ENCODE assay signal across 33 cellular contexts in the genomic region with DNA sequence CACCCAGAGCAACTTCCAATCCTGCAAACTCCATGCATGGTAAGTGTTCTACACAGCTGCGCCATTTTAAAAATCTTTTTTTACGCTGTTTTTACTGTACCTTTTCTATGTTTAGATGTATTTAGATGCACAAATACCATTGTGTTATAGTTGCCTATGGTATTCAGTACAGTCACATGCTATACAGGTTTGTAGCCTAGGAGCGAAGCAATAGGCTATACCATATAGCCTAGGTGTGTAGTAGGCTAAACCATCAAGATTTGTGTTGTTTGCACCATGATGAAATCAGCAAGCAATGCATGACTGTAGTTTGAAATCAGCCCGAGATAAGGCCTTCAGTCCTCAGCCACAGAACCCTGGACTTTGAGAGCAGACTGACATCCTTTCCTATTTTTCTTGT.
"Had no signal": no experiment of that assay in that cellular context is flagged by ENCODE, and none has a peak within 500 bp of the region (broad histone marks: within the 10 kb centered on the region; RNA-seq: fewer than 3 reads in every experiment).

No MANE protein-coding gene starts in this region.

- H3K4me3 ChIP-seq: adrenal gland, Peyer's patch, SJSA1 had no signal

- H3K9me3 Mint-ChIP-seq: activated CD4-positive, alpha-beta memory T cell treated with anti-CD3 and anti-CD28 coated beads for 36 hours; activated naive CD4-positive, alpha-beta T cell treated with anti-CD3 and anti-CD28 coated beads for 36 hours; activated naive CD4-positive, alpha-beta T cell treated with anti-CD3 and anti-CD28 coated beads, Interleukin-2, amount 50 U/mL, for 72 hours; activated T-cell treated with anti-CD3 and anti-CD28 coated beads, Interleukin-2, amount 50 U/mL, for 4 hours; activated T-helper 1 cell treated with anti-CD3 and anti-CD28 coated beads, Interleukin-12 subunit alpha, Interleukin-12 subunit beta, Interleukin-2, Interleukin-4 antibody, amounts not matched to agents 30 ng/mL and 10 ng/mL and 1 ng/mL, durations not matched to agents 14 hours and 24 hours and 36 hours; brain; T-helper 1 cell treated with Interleukin-12 subunit alpha and Interleukin-12 subunit beta and Interleukin-4 antibody, amounts not matched to agents 30 μg/mL and 1 μg/mL, for 36 hours; T-helper 2 cell treated with Interferon-gamma antibody and Interleukin-4, amounts not matched to agents 5 μg/mL and 100 μg/mL, for 36 hours had no signal

- H3K4me3 Mint-ChIP-seq: activated CD4-positive, alpha-beta memory T cell treated with anti-CD3 and anti-CD28 coated beads for 36 hours; activated CD4-positive, alpha-beta T cell treated with anti-CD3 and anti-CD28 coated beads for 36 hours; activated naive CD4-positive, alpha-beta T cell treated with anti-CD3 and anti-CD28 coated beads for 36 hours; activated T-cell treated with anti-CD3 and anti-CD28 coated beads, Interleukin-2, amount 50 U/mL, for 4 hours; activated T-helper 1 cell treated with anti-CD3 and anti-CD28 coated beads, Interleukin-12 subunit alpha, Interleukin-12 subunit beta, Interleukin-2, Interleukin-4 antibody, amounts not matched to agents 30 ng/mL and 10 ng/mL and 1 ng/mL, durations not matched to agents 14 hours and 24 hours and 36 hours; brain; T-helper 1 cell treated with Interleukin-12 subunit alpha and Interleukin-12 subunit beta and Interleukin-4 antibody, amounts not matched to agents 30 μg/mL and 1 μg/mL, for 36 hours; T-helper 2 cell treated with Interferon-gamma antibody and Interleukin-4, amounts not matched to agents 5 μg/mL and 100 μg/mL, for 36 hours had no signal

- H3K27ac Mint-ChIP-seq: activated CD4-positive, alpha-beta memory T cell treated with anti-CD3 and anti-CD28 coated beads for 36 hours; activated CD4-positive, alpha-beta T cell treated with anti-CD3 and anti-CD28 coated beads for 36 hours; activated naive CD4-positive, alpha-beta T cell treated with anti-CD3 and anti-CD28 coated beads for 36 hours; activated T-helper 1 cell treated with anti-CD3 and anti-CD28 coated beads, Interleukin-12 subunit alpha, Interleukin-12 subunit beta, Interleukin-2, Interleukin-4 antibody, amounts not matched to agents 30 ng/mL and 10 ng/mL and 1 ng/mL, durations not matched to agents 14 hours and 24 hours and 36 hours; brain; T-helper 1 cell treated with Interleukin-12 subunit alpha and Interleukin-12 subunit beta and Interleukin-4 antibody, amounts not matched to agents 30 μg/mL and 1 μg/mL, for 36 hours; T-helper 2 cell treated with Interferon-gamma antibody and Interleukin-4, amounts not matched to agents 5 μg/mL and 100 μg/mL, for 36 hours had no signal

- H3K27me3 Mint-ChIP-seq: activated CD4-positive, alpha-beta memory T cell treated with anti-CD3 and anti-CD28 coated beads for 36 hours; activated CD4-positive, alpha-beta T cell treated with anti-CD3 and anti-CD28 coated beads for 36 hours; brain had no signal

- ATAC-seq: activated CD4-positive, alpha-beta T cell treated with anti-CD3 and anti-CD28 coated beads for 36 hours; activated CD4-positive, CD25-positive, alpha-beta regulatory T cell treated with anti-CD3 and anti-CD28 coated beads, Interleukin-2, amount 50 U/mL, for 24 hours; activated naive CD4-positive, alpha-beta T cell treated with anti-CD3 and anti-CD28 coated beads, Interleukin-2, amount 50 U/mL, for 72 hours; activated T-cell treated with anti-CD3 and anti-CD28 coated beads, Interleukin-2, amount 50 U/mL, for 4 hours; PC-3 had no signal

- DNase-seq: activated CD4-positive, alpha-beta memory T cell treated with anti-CD3 and anti-CD28 coated beads for 36 hours; activated CD4-positive, alpha-beta T cell treated with anti-CD3 and anti-CD28 coated beads for 36 hours; activated CD4-positive, alpha-beta T cell treated with anti-CD3 and anti-CD28 coated beads, Interleukin-2, amount 50 U/mL, for 1 hour; activated CD8-positive, alpha-beta memory T cell treated with anti-CD3 and anti-CD28 coated beads, Interleukin-2, amount 50 U/mL, for 4 hours; activated gamma-delta T cell treated with Interleukin-2 at 50 U/mL for 16 hours; activated naive CD4-positive, alpha-beta T cell treated with anti-CD3 and anti-CD28 coated beads for 36 hours; activated T-cell treated with anti-CD3 and anti-CD28 coated beads for 4 hours; activated T-cell treated with anti-CD3 and anti-CD28 coated beads, Interleukin-2, amount 50 U/mL, for 4 hours; adrenal gland; caudate nucleus; MM.1S; MV-4-11; NCI-H1092; NCI-H1436 treated with DMSO at 0.1 percent for 48 hours; NCI-H1694 treated with DMSO at 0.1 percent for 48 hours; NCI-H2029; NCI-H345; NCI-H524 treated with DMSO at 0.1 percent for 48 hours; PC-3; Peyer's patch; RPMI8226; SHP77 treated with DMSO at 0.1 percent for 48 hours; SK-N-SH had no signal

- FAIRE-seq: astrocyte, bronchial epithelial cell, TTC549 had no signal

- H3K36me3 Mint-ChIP-seq: activated CD4-positive, alpha-beta memory T cell treated with anti-CD3 and anti-CD28 coated beads for 36 hours; activated naive CD4-positive, alpha-beta T cell treated with anti-CD3 and anti-CD28 coated beads, Interleukin-2, amount 50 U/mL, for 72 hours; brain had no signal
